In the genomic region with DNA sequence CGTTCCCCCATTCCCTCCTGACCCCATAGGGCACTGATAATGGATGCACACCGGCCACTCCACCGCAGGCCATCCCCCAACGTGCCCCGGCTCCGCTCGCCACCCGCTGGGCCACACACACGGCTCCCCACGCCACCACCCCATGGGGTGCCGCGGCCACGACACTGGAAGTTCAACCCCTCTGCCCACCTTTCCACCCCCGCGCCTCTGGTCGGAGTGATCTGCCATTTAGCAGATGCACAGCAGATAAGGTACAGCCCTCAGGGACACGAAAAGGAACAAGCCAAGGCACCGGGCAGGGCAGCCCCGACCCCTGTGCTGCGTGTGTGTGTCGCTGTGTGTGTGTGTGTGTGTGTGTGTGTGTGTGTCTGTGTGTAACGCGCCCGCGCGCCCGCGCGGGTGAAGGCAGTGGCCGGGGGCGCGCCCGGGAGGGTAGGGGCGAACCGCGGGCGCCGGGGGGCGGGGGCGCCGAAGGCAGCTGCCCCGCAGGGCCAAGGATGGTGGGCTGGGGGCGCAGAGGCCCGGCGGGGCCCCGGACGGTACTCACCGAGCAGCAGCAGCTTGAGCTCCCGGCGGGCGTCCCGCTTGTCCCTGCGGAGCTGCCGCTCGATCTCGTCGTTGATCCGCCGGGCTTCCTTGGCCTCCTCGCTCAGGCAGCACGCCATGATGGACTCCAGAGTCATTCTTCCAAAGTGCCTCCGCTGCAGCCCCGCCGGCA, we compare ENCODE assay signal across 8 cellular contexts. TPM values are rescaled to one million over a fixed set of nuclear protein-coding genes. Genes with fewer than 3 reads are reported as not detected.
DNase-seq lines count a peak whose midpoint lies in the region; ATAC-seq and TF ChIP-seq lines count a peak whose summit lies in the region.

No MANE protein-coding gene starts in this region.

- peak overlapping the region; percentile 41 to 92 (median 68) for H3K4me3 ChIP-seq in heart right ventricle
- H3K4me3 ChIP-seq in trophoblast cell (ENCODE audit: low read depth, low read length) = peak overlapping the region; percentile 91
- peak overlapping the region; percentile 89 for H3K4me3 ChIP-seq in urinary bladder (ENCODE audit: low read depth, low read length)

- peak overlapping the region; percentile 98 for H3K18ac ChIP-seq in trophoblast cell (ENCODE audit: low read length)

- DNase-seq in NCI-H2196 (lab: John Stamatoyannopoulos, UW; ENCODE audit: unreplicated experiment) (peak; percentile 39), NCI-H2196 treated with DMSO at 0.1 percent for 48 hours (lab: John Stamatoyannopoulos, UW; ENCODE audit: unreplicated experiment) (no peak), SK-N-DZ (ENCODE audit: low spot score) (peak; percentile 65), heart right ventricle (peak; percentile 40 to 50), trophoblast cell (peak; percentile 33 to 43)
- peak; percentile 69 for DNase-seq in activated naive CD8-positive, alpha-beta T cell treated with anti-CD3 and anti-CD28 coated beads for 36 hours

- 1 to 3% methylated on average over 45 to 64 of the region's 64 CpGs for WGBS in heart right ventricle, 2 donors
- no CpG with 5 or more reads among the region's 64 CpGs for WGBS in trophoblast cell (ENCODE audit: extremely low coverage, insufficient coverage, insufficient read length)
- WGBS in urinary bladder = 1% methylated on average over 64 of the region's 64 CpGs

- H2AK5ac ChIP-seq in trophoblast cell (ENCODE audit: low read length) = peak overlapping the region; percentile 65

- H3K36me3 ChIP-seq in heart right ventricle = no peaks in the 10 kb centered on the region
- no peaks in the 10 kb centered on the region for H3K36me3 ChIP-seq in trophoblast cell (ENCODE audit: control insufficient read depth in 1 of 2, insufficient read depth in 2 of 2, low read length in 2 of 2)
- no peaks in the 10 kb centered on the region for H3K36me3 ChIP-seq in urinary bladder (ENCODE audit: insufficient read depth)

- H3K14ac ChIP-seq in trophoblast cell (ENCODE audit: low read length) = peak overlapping the region; percentile 96

- peak overlapping the region; percentile 84 for H3K27ac Mint-ChIP-seq in activated naive CD8-positive, alpha-beta T cell treated with anti-CD3 and anti-CD28 coated beads for 36 hours

- H3K9me3 ChIP-seq in heart right ventricle (no peaks in the 10 kb centered on the region), trophoblast cell (ENCODE audit: insufficient read depth, low read depth, low read length) (peaks cover 4% of the 10 kb centered on the region)

- H2BK120ac ChIP-seq in trophoblast cell (ENCODE audit: insufficient read depth, low read length, poor library complexity) = peak overlapping the region; percentile 78

- peak overlapping the region; percentile 90 for H3K4me3 Mint-ChIP-seq in activated naive CD8-positive, alpha-beta T cell treated with anti-CD3 and anti-CD28 coated beads for 36 hours

- peak overlapping the region; percentile 32 for H4K12ac ChIP-seq in trophoblast cell (ENCODE audit: low read depth, low read length)

- H2AFZ ChIP-seq in trophoblast cell (ENCODE audit: insufficient read depth, low read length, poor library complexity) = peak overlapping the region; percentile 99

- no peak overlapping the region for H2BK12ac ChIP-seq in trophoblast cell (ENCODE audit: low read length)

- H3K27me3 ChIP-seq in heart right ventricle (no peaks in the 10 kb centered on the region), trophoblast cell (ENCODE audit: insufficient read depth, low read length) (no peaks in the 10 kb centered on the region)

- H3K27ac ChIP-seq in heart right ventricle (peak overlapping the region; percentile 75 to 99 (median 94)), trophoblast cell (ENCODE audit: low read depth, low read length) (peak overlapping the region; percentile 91), urinary bladder (ENCODE audit: low read depth) (peak overlapping the region; percentile 91)

- H4K91ac ChIP-seq in trophoblast cell (ENCODE audit: low read depth, low read length) = peak overlapping the region; percentile 94

- peak overlapping the region; percentile 55 for H2BK5ac ChIP-seq in trophoblast cell (ENCODE audit: low read depth, low read length, poor library complexity)

- H3K4me1 ChIP-seq in heart right ventricle (peaks cover 7 to 73% (median 56%) of the 10 kb centered on the region in 9 donors), trophoblast cell (ENCODE audit: control insufficient read depth in 1 of 2, insufficient read depth in 2 of 2, low read length in 2 of 2) (peaks cover 0 to 2% of the 10 kb centered on the region in 2 experiments), urinary bladder (ENCODE audit: insufficient read depth) (no peaks in the 10 kb centered on the region)

- H4K8ac ChIP-seq in trophoblast cell (ENCODE audit: low read depth, low read length) = peak overlapping the region; percentile 36

- H3K9me3 Mint-ChIP-seq in activated naive CD8-positive, alpha-beta T cell treated with anti-CD3 and anti-CD28 coated beads for 36 hours = no peaks in the 10 kb centered on the region

- H3K4me2 ChIP-seq in trophoblast cell (ENCODE audit: low read length) = peak overlapping the region; percentile 97

- no peak overlapping the region for H3K23ac ChIP-seq in trophoblast cell (ENCODE audit: low read length)

- no peaks in the 10 kb centered on the region for H3K36me3 Mint-ChIP-seq in activated naive CD8-positive, alpha-beta T cell treated with anti-CD3 and anti-CD28 coated beads for 36 hours

- H3K4ac ChIP-seq in trophoblast cell (ENCODE audit: low read depth, low read length) = peak overlapping the region; percentile 89

- H3K79me1 ChIP-seq in trophoblast cell (ENCODE audit: low read length) = peaks cover 20% of the 10 kb centered on the region

- no peaks in the 10 kb centered on the region for H3K27me3 Mint-ChIP-seq in activated naive CD8-positive, alpha-beta T cell treated with anti-CD3 and anti-CD28 coated beads for 36 hours

- intact Hi-C loops in heart right ventricle (cut with DNase I) = loop anchor here in 7 of 10 donors (5.0 to 10.0 kb wide), 9 partner anchors 56 to 596 kb away; no protein-coding TSS in a partner anchor

- ATAC-seq in heart right ventricle = peak in 6 of 8 donors; percentile 11 to 73 (median 28)
- no peak for ATAC-seq in GM19035 (IDR thresholded peaks at IDR 0.05; ENCODE audit: unreplicated experiment)

- H3K9ac ChIP-seq in trophoblast cell (ENCODE audit: low read length) = peak overlapping the region; percentile 90

- peaks cover 58% of the 10 kb centered on the region for H3K4me1 Mint-ChIP-seq in activated naive CD8-positive, alpha-beta T cell treated with anti-CD3 and anti-CD28 coated beads for 36 hours

- H3K79me2 ChIP-seq in trophoblast cell (ENCODE audit: control insufficient read depth, insufficient read depth, low read length, poor library complexity) = peaks cover 18% of the 10 kb centered on the region

- no peak for TF ChIP-seq CTCF in heart right ventricle (IDR thresholded peaks at IDR 0.05)

RNA-seq across cellular contexts. Expression of a gene that starts 0.9 kb away (rescaled TPM):
- polyA plus RNA-seq in SK-N-DZ (2014; cell fraction: cytosol; rRNA removed) = 24.8 and 25.8 TPM in 2 replicates
- 11.6 and 14.4 TPM in 2 replicates for polyA plus RNA-seq in SK-N-DZ (2014; cell fraction: nucleus; rRNA removed)
- 10 to 100 TPM; 22.4 to 22.7 TPM for total RNA-seq in activated naive CD8-positive, alpha-beta T cell treated with anti-CD3 and anti-CD28 coated beads for 36 hours
- total RNA-seq in heart right ventricle = 10 to 100 TPM in 9 of 10 donors, 1 to 10 TPM in 1; 6.9 to 19.8 (median 13.8) TPM
- 10 to 100 TPM in 1 of 2 donors, 1 to 10 TPM in 1; 5.4 to 10.6 TPM for polyA plus RNA-seq in heart right ventricle
- polyA plus RNA-seq in trophoblast cell (2013) = 39.2 and 40.9 TPM in 2 replicates
- 78.5 TPM for total RNA-seq in urinary bladder
- polyA plus RNA-seq in urinary bladder = 42.2 TPM
